ENCODE assay signal across 1 cellular context in genomic region chr10:73997479-73997805, GRCh38.
A peak's percentile ranks its signal among the peaks of the same experiment; 100 is the strongest.
TF ChIP-seq lines count a peak whose summit lies in the region.

No MANE protein-coding gene starts in this region.

TF ChIP-seq in K562, 482 proteins besides CTCF, POLR2A, EP300 and RAD21 (continued from another document and continues in another):
- 0 out of 2 replicates have a peak, but pooled peaks have one; percentile 4 for TF ChIP-seq JUN (IDR thresholded peaks at IDR 0.05; ENCODE audit: borderline replicate concordance, low read depth, low read length)
- TF ChIP-seq JUN (CRISPR knock-in tag; IDR thresholded peaks at IDR 0.05; ENCODE audit: borderline replicate concordance), result no peak
- no peak for TF ChIP-seq ZC3H4 (CRISPR knock-in tag; IDR thresholded peaks at IDR 0.05; ENCODE audit: borderline replicate concordance)
- no peak for TF ChIP-seq BRF1 (IDR thresholded peaks at IDR 0.05; ENCODE audit: borderline replicate concordance, extremely low read depth, insufficient read length)
- no peak for TF ChIP-seq L3MBTL2 (IDR thresholded peaks at IDR 0.05)
- no peak for TF ChIP-seq ATF1 (CRISPR knock-in tag; IDR thresholded peaks at IDR 0.05)
- TF ChIP-seq ATF1 (tag; IDR thresholded peaks at IDR 0.05), result no peak
- peak; percentile 93 for TF ChIP-seq GATAD2A (IDR thresholded peaks at IDR 0.05)
- no peak for TF ChIP-seq CGGBP1 (CRISPR knock-in tag; IDR thresholded peaks at IDR 0.05)
- no peak for TF ChIP-seq GTF2A2 (tag; IDR thresholded peaks at IDR 0.05)
- peak; percentile 48; the same call in 1 of the 2 replicates for TF ChIP-seq ZNF583 (CRISPR knock-in tag; IDR thresholded peaks at IDR 0.05)
- TF ChIP-seq SMC3 (conservative IDR thresholded peaks at IDR 0.05; ENCODE audit: insufficient read depth, low read depth, low read length), result no peak
- TF ChIP-seq BRD9 (IDR thresholded peaks at IDR 0.05; ENCODE audit: low read depth, partially characterized antibody), result peak; percentile 90
- TF ChIP-seq GATAD2B (IDR thresholded peaks at IDR 0.05; ENCODE audit: borderline replicate concordance), result no peak
- no peak for TF ChIP-seq COPS2 (conservative IDR thresholded peaks at IDR 0.05)
- no peak for TF ChIP-seq ZNF133 (CRISPR knock-in tag; IDR thresholded peaks at IDR 0.05)
- no peak for TF ChIP-seq JUNB (CRISPR knock-in tag; conservative IDR thresholded peaks at IDR 0.05)
- no peak for TF ChIP-seq ZNF764 (CRISPR knock-in tag; IDR thresholded peaks at IDR 0.05; ENCODE audit: low read depth)
- no peak for TF ChIP-seq TRIM25 (IDR thresholded peaks at IDR 0.05; ENCODE audit: borderline replicate concordance)
- TF ChIP-seq ZFPM2 (CRISPR knock-in tag; IDR thresholded peaks at IDR 0.05), result no peak
- no peak for TF ChIP-seq MCM2 (IDR thresholded peaks at IDR 0.05; ENCODE audit: low read depth)
- no peak for TF ChIP-seq SPI1 (IDR thresholded peaks at IDR 0.05; ENCODE audit: borderline replicate concordance, low read depth, low read length)
- TF ChIP-seq FOXO4 (CRISPR knock-in tag; IDR thresholded peaks at IDR 0.05), result no peak
- TF ChIP-seq KHSRP (IDR thresholded peaks at IDR 0.05), result no peak
- no peak; the same call in 1 of the 2 replicates for TF ChIP-seq NFE2 (IDR thresholded peaks at IDR 0.05; ENCODE audit: low read depth)
- no peak for TF ChIP-seq ETS1 (conservative IDR thresholded peaks at IDR 0.05; ENCODE audit: control insufficient read depth, low read depth, low read length)
- no peak for TF ChIP-seq ZNF23 (CRISPR knock-in tag; IDR thresholded peaks at IDR 0.05)
- TF ChIP-seq CBX5 (IDR thresholded peaks at IDR 0.05; ENCODE audit: borderline replicate concordance, low read depth), result no peak
- no peak for TF ChIP-seq ZNF354B (CRISPR knock-in tag; IDR thresholded peaks at IDR 0.05)
- TF ChIP-seq ZNF586 (CRISPR knock-in tag; conservative IDR thresholded peaks at IDR 0.05), result no peak
- no peak for TF ChIP-seq CHCHD3 (CRISPR knock-in tag; IDR thresholded peaks at IDR 0.05)
- no peak for TF ChIP-seq USF1 (CRISPR knock-in tag; IDR thresholded peaks at IDR 0.05)
- no peak for TF ChIP-seq AFF1 (IDR thresholded peaks at IDR 0.05; ENCODE audit: low read depth in 1 of 2, partially characterized antibody in 2 of 2)
- TF ChIP-seq ZBTB26 (CRISPR knock-in tag; IDR thresholded peaks at IDR 0.05), result peak; percentile 60; the same call in 1 of the 2 replicates
- TF ChIP-seq ZNF57 (CRISPR knock-in tag; IDR thresholded peaks at IDR 0.05), result no peak
- no peak for TF ChIP-seq TCFL5 (CRISPR knock-in tag; conservative IDR thresholded peaks at IDR 0.05)
- TF ChIP-seq BHLHE40 (IDR thresholded peaks at IDR 0.05; ENCODE audit: low read length), result no peak
- TF ChIP-seq MECOM (CRISPR knock-in tag; IDR thresholded peaks at IDR 0.05), result no peak
- no peak for TF ChIP-seq ZNF436 (CRISPR knock-in tag; IDR thresholded peaks at IDR 0.05)
- TF ChIP-seq ZNF778 (CRISPR knock-in tag; IDR thresholded peaks at IDR 0.05), result no peak
- TF ChIP-seq ATF4 (CRISPR knock-in tag; IDR thresholded peaks at IDR 0.05), result no peak
- no peak for TF ChIP-seq DEAF1 (CRISPR knock-in tag; IDR thresholded peaks at IDR 0.05)
- peak; percentile 58; the same call in 1 of the 2 replicates for TF ChIP-seq ZBTB9 (CRISPR knock-in tag; IDR thresholded peaks at IDR 0.05)
- TF ChIP-seq RAD51 (IDR thresholded peaks at IDR 0.05; ENCODE audit: borderline replicate concordance, low read depth), result no peak
- TF ChIP-seq ZNF124 (CRISPR knock-in tag; IDR thresholded peaks at IDR 0.05), result no peak
- TF ChIP-seq ID3 (CRISPR knock-in tag; IDR thresholded peaks at IDR 0.05), result no peak
- no peak for TF ChIP-seq ID3 (tag; IDR thresholded peaks at IDR 0.05)
- TF ChIP-seq POLR2H (tag; IDR thresholded peaks at IDR 0.05; ENCODE audit: low read depth), result no peak
- TF ChIP-seq ZBTB7A (IDR thresholded peaks at IDR 0.05; ENCODE audit: borderline replicate concordance, control insufficient read depth, low read depth, low read length), result peak; percentile 99
- TF ChIP-seq ZHX1 (conservative IDR thresholded peaks at IDR 0.05; ENCODE audit: low read length), result no peak
- TF ChIP-seq ELF4 (CRISPR knock-in tag; IDR thresholded peaks at IDR 0.05), result peak; percentile 70; the same call in 1 of the 2 replicates
- no peak for TF ChIP-seq ZNF316 (IDR thresholded peaks at IDR 0.05)
- no peak for TF ChIP-seq FOXA3 (CRISPR knock-in tag; conservative IDR thresholded peaks at IDR 0.05 in 1 of 2, IDR thresholded peaks at IDR 0.05 in 1 of 2)
